In genomic region chr2:23330214-23330613, GRCh38 we compare ENCODE assay signal across 10 cellular contexts. TPM values are rescaled to one million over a fixed set of nuclear protein-coding genes. Genes with fewer than 3 reads are reported as not detected.
DNase-seq lines count a peak whose midpoint lies in the region; FAIRE-seq and TF ChIP-seq lines count a peak whose summit lies in the region.
"Had no signal": no experiment of that assay in that cellular context is flagged by ENCODE, and none has a peak within 500 bp of the region (broad histone marks: within the 10 kb centered on the region; RNA-seq: fewer than 3 reads in every experiment).

No MANE protein-coding gene starts in this region.

- H3K18ac ChIP-seq in mesenchymal stem cell (ENCODE audit: low read depth in 1 of 2, low read length in 2 of 2) = no peak overlapping the region

- FAIRE-seq in HTR-8/SVneo (lab: Jason Lieb, UNC) (no peak), small intestine (lab: Jason Lieb, UNC) (no peak)

- no peak overlapping the region for H3K4ac ChIP-seq in mesenchymal stem cell (ENCODE audit: low read depth in 1 of 2, low read length in 2 of 2)

- H3K23ac ChIP-seq in mesenchymal stem cell (ENCODE audit: low read length in 2 of 2) = no peak overlapping the region

- intact Hi-C loops in Calu3 (cut with micrococcal nuclease; ENCODE audit: unreplicated experiment) = no loop called here

- H2BK12ac ChIP-seq in mesenchymal stem cell (ENCODE audit: low read length in 2 of 2) = no peak overlapping the region

- no peaks in the 10 kb centered on the region for H3K36me3 Mint-ChIP-seq in Calu3 (ENCODE audit: insufficient read depth, unreplicated experiment)

- H2BK5ac ChIP-seq in mesenchymal stem cell (ENCODE audit: low read depth, low read length, poor library complexity, severe bottlenecking) = no peak overlapping the region

- no peak overlapping the region for H4K91ac ChIP-seq in mesenchymal stem cell (ENCODE audit: low read length)

- H3K27ac Mint-ChIP-seq in Calu3 (ENCODE audit: unreplicated experiment) = no peak overlapping the region

- no peaks in the 10 kb centered on the region for H3K79me1 ChIP-seq in mesenchymal stem cell (replicated peaks; ENCODE audit: low read length, poor library complexity, severe bottlenecking)

- no peak overlapping the region for H3K4me3 Mint-ChIP-seq in Calu3 (ENCODE audit: low read depth, unreplicated experiment)

- no peak overlapping the region for H3K4me3 ChIP-seq in adipocyte (ENCODE audit: low read length)
- H3K4me3 ChIP-seq in mesenchymal stem cell (ENCODE audit: insufficient read depth in 1 of 2, low read depth in 1 of 2, low read length in 2 of 2) = no peak overlapping the region
- no peak overlapping the region for H3K4me3 ChIP-seq in small intestine (ENCODE audit: low read depth in 1 of 2, low read length in 2 of 2)
- H3K4me3 ChIP-seq: left ventricle myocardium inferior, spleen had no signal

- peaks cover 86% of the 10 kb centered on the region for H3K27me3 ChIP-seq in adipocyte (replicated peaks; ENCODE audit: control insufficient read depth, insufficient read depth, low read length)
- peaks cover 45 to 87% of the 10 kb centered on the region in 2 experiments for H3K27me3 ChIP-seq in mesenchymal stem cell (ENCODE audit: control insufficient read depth in 1 of 2, insufficient read depth in 1 of 2, low read length in 2 of 2)
- H3K27me3 ChIP-seq in small intestine (ENCODE audit: control insufficient read depth in 2 of 2, insufficient read depth in 2 of 2, low read length in 2 of 2) = no peaks in the 10 kb centered on the region

- no peak for TF ChIP-seq CTCF in Calu3 (IDR thresholded peaks at IDR 0.05; ENCODE audit: unreplicated experiment)

- H4K8ac ChIP-seq in mesenchymal stem cell (ENCODE audit: low read length) = no peak overlapping the region

- H3K4me1 Mint-ChIP-seq in Calu3 (ENCODE audit: low read depth, unreplicated experiment) = no peaks in the 10 kb centered on the region

- no peak overlapping the region for H2AK5ac ChIP-seq in mesenchymal stem cell (ENCODE audit: low read length, severe bottlenecking)

- H3K27me3 Mint-ChIP-seq in Calu3 (ENCODE audit: unreplicated experiment) = peaks cover 97% of the 10 kb centered on the region

- DNase-seq in GM03348 (ENCODE audit: low spot score) = peak; percentile 17
- DNase-seq in HTR-8/SVneo (ENCODE audit: insufficient read length, low spot score) = peak; percentile 22
- peak; percentile 36 for DNase-seq in adipocyte (ENCODE audit: low read depth)
- peak; percentile 25 for DNase-seq in mesenchymal stem cell
- DNase-seq in small intestine = no peak
- no peak for DNase-seq in Calu3
- no peak for DNase-seq in activated CD4-positive, CD25-positive, alpha-beta regulatory T cell treated with anti-CD3 and anti-CD28 coated beads, Interleukin-2, amount 50 U/mL, for 72 hours
- DNase-seq in NCI-H1092 (lab: John Stamatoyannopoulos, UW) = no peak
- DNase-seq: left ventricle myocardium inferior, spleen had no signal

- no peaks in the 10 kb centered on the region for H3K36me3 ChIP-seq in adipocyte (ENCODE audit: control insufficient read depth, insufficient read depth, low read length, severe bottlenecking)
- H3K36me3 ChIP-seq in mesenchymal stem cell (ENCODE audit: control insufficient read depth in 1 of 2, insufficient read depth in 2 of 2, low read depth in 1 of 2, low read length in 2 of 2) = no peaks in the 10 kb centered on the region
- H3K36me3 ChIP-seq in small intestine (ENCODE audit: control insufficient read depth in 2 of 2, insufficient read depth in 2 of 2, low read length in 2 of 2) = no peaks in the 10 kb centered on the region
- H3K36me3 ChIP-seq: left ventricle myocardium inferior, spleen had no signal

- no peak overlapping the region for H2AFZ ChIP-seq in mesenchymal stem cell (ENCODE audit: low read depth, low read length)

- no peak overlapping the region for H3K4me2 ChIP-seq in mesenchymal stem cell (ENCODE audit: low read length, poor library complexity, severe bottlenecking)

- CTCF ChIA-PET in Calu3 (lab: Charles Lee) = interaction anchor here (0.8 kb wide), 1 partner anchor 15 kb away, joined by 3 read pairs; no protein-coding TSS in a partner anchor

- no peak overlapping the region for H2BK120ac ChIP-seq in mesenchymal stem cell (ENCODE audit: low read depth, low read length)

- H3K9me3 ChIP-seq in adipocyte (ENCODE audit: control insufficient read depth, low read length) (peaks cover 3% of the 10 kb centered on the region), mesenchymal stem cell (ENCODE audit: control insufficient read depth, low read length) (no peaks in the 10 kb centered on the region), small intestine (ENCODE audit: control insufficient read depth, low read depth) (no peaks in the 10 kb centered on the region)
- H3K9me3 ChIP-seq: left ventricle myocardium inferior, spleen had no signal

- H3K27ac ChIP-seq in mesenchymal stem cell (ENCODE audit: low read length, poor library complexity, severe bottlenecking) (no peak overlapping the region), small intestine (ENCODE audit: low read depth in 1 of 2, low read length in 1 of 2) (no peak overlapping the region)
- H3K27ac ChIP-seq: left ventricle myocardium inferior, spleen had no signal

- BruUV-seq in Calu3 (replicated peaks; lab: Mats Ljungman, UMichigan) = no TSS peak

- WGBS in mesenchymal stem cell = 28% methylated on average over 4 of the region's 5 CpGs
- 39 to 46% (median 41%) methylated on average over 5 of the region's 5 CpGs for WGBS in small intestine, 3 donors

- no peak overlapping the region for H2BK15ac ChIP-seq in mesenchymal stem cell (ENCODE audit: low read depth, poor library complexity, severe bottlenecking)

- H3K9ac ChIP-seq in adipocyte (ENCODE audit: low read length) (no peak overlapping the region), mesenchymal stem cell (ENCODE audit: low read length) (no peak overlapping the region)

- no peak overlapping the region for H3K14ac ChIP-seq in mesenchymal stem cell (ENCODE audit: low read length in 2 of 2)

- no peaks in the 10 kb centered on the region for H3K4me1 ChIP-seq in adipocyte (ENCODE audit: control insufficient read depth, insufficient read depth, low read length)
- H3K4me1 ChIP-seq in mesenchymal stem cell (ENCODE audit: control insufficient read depth, insufficient read depth, low read depth, low read length) = no peaks in the 10 kb centered on the region
- no peaks in the 10 kb centered on the region for H3K4me1 ChIP-seq in small intestine (ENCODE audit: control insufficient read depth in 2 of 2, insufficient read depth in 1 of 2, low read depth in 1 of 2, low read length in 1 of 2)
- H3K4me1 ChIP-seq: spleen had no signal

- no peaks in the 10 kb centered on the region for H3K9me3 Mint-ChIP-seq in Calu3 (ENCODE audit: low read depth, unreplicated experiment)

RNA-seq across cellular contexts. Expression of gene KLHL29, which starts 54.8 kb away (rescaled TPM):
- 11.5 TPM for polyA plus RNA-seq in mesenchymal stem cell (2013, experiment 1 of 2)
- polyA plus RNA-seq in mesenchymal stem cell (2013, experiment 2 of 2) = 11.2 TPM
- polyA plus RNA-seq in small intestine = 1 to 10 TPM in 1 of 3 donors, under 1 TPM in 2; 0.22 to 2.7 (median 0.27) TPM
- 11.9 and 12.4 TPM in 2 replicates for total RNA-seq in Calu3 (2022)

Comparison
In these comparisons a context has a peak if more than half of its experiments do, and no peak if none do; other contexts are left out.
1. DNase-seq: peak in GM03348 (single experiment), HTR-8/SVneo (single experiment), adipocyte (single experiment) and mesenchymal stem cell (single experiment); none in small intestine (single experiment), Calu3 (single experiment), activated CD4-positive, CD25-positive, alpha-beta regulatory T cell treated with anti-CD3 and anti-CD28 coated beads, Interleukin-2, amount 50 U/mL, for 72 hours (single experiment) and NCI-H1092 (single experiment).